1 cellular context compared by ENCODE assay signal in the genomic region with DNA sequence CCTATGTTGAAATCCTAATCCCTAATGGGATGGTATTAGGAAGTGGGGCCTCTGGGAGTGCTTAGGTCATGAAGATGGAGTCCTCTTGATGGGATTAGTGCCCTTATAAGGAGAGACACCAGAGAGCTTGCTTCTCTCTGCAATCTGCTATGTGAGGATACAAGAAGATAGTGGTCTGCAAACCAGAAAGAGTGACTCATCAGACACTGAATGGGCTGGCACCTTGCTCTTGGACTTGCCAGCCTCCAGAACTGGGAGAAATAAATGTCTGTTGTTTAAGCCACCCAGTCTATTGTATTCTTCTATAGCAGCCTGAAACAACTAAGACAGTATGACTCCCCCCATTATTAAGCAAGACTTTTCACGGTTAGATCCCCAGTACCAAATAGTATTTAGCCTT.
TF ChIP-seq lines count a peak whose summit lies in the region.

No MANE protein-coding gene starts in this region.

TF ChIP-seq in HepG2, 621 proteins besides CTCF, POLR2A, EP300 and RAD21:
- TF ChIP-seq SRF (IDR thresholded peaks at IDR 0.05; ENCODE audit: low read depth, low read length) (peak; percentile 41; the same call in 1 of the 2 replicates), FOSL2 (CRISPR knock-in tag; IDR thresholded peaks at IDR 0.05) (peak; percentile 49; the same call in 1 of the 2 replicates), ZSCAN30 (CRISPR knock-in tag; IDR thresholded peaks at IDR 0.05) (no peak), ZNF564 (CRISPR knock-in tag; IDR thresholded peaks at IDR 0.05) (peak; percentile 99)
- TF ChIP-seq, protein P1, sequence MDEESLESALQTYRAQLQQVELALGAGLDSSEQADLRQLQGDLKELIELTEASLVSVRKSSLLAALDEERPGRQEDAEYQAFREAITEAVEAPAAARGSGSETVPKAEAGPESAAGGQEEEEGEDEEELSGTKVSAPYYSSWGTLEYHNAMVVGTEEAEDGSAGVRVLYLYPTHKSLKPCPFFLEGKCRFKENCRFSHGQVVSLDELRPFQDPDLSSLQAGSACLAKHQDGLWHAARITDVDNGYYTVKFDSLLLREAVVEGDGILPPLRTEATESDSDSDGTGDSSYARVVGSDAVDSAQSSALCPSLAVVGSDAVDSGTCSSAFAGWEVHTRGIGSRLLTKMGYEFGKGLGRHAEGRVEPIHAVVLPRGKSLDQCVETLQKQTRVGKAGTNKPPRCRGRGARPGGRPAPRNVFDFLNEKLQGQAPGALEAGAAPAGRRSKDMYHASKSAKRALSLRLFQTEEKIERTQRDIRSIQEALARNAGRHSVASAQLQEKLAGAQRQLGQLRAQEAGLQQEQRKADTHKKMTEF (CRISPR knock-in tag; IDR thresholded peaks at IDR 0.05): no peak
TF ChIP-seq in HepG2: peak in this region for 3.
